In the genomic region with DNA sequence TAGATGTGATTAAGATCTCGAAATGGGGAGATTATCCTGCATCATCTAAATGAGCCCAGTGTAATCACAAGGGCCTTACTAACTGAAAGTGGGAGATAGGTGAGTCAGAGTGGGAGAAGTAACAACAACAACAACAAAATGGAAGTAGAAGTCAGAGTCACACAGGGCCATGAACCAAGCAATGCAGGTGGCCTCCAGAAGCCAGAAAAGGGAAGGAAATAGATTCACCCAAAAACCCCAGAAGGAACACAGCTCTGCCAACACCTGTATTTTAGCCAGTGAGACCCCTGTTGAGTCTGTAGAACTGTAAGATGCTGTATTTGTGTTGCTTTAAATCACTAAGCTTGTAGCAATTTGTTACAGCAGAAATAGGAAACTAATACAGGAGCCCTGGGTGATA, we compare ENCODE assay signal across 8 cellular contexts.
DNase-seq lines count a peak whose midpoint lies in the region; ATAC-seq lines count a peak whose summit lies in the region.

No MANE protein-coding gene starts in this region.

- H3K36me3 ChIP-seq in subcutaneous abdominal adipose tissue (ENCODE audit: control insufficient read depth in 5 of 5, insufficient read depth in 5 of 5, low read length in 5 of 5): peaks cover 4 to 54% (median 41%) of the 10 kb centered on the region in 5 donors

- peak overlapping the region in 4 of 5 donors; percentile 41 to 99 (median 49) for H3K9ac ChIP-seq in subcutaneous abdominal adipose tissue (ENCODE audit: low read length in 5 of 5)

- H3K4me3 ChIP-seq in subcutaneous abdominal adipose tissue (ENCODE audit: low read depth in 1 of 5, low read length in 5 of 5): peak overlapping the region in 3 of 5 donors; percentile 27 to 97 (median 92)

- H3K27ac ChIP-seq in subcutaneous abdominal adipose tissue (ENCODE audit: low read depth, low read length): peak overlapping the region; percentile 97

- no peaks in the 10 kb centered on the region for H3K9me3 ChIP-seq in subcutaneous abdominal adipose tissue (ENCODE audit: control insufficient read depth in 5 of 5, low read length in 5 of 5)

- no peaks in the 10 kb centered on the region for H3K27me3 ChIP-seq in subcutaneous abdominal adipose tissue (ENCODE audit: control insufficient read depth in 5 of 5, insufficient read depth in 4 of 5, low read length in 5 of 5)

- H3K4me1 ChIP-seq in subcutaneous abdominal adipose tissue (ENCODE audit: control insufficient read depth in 5 of 5, insufficient read depth in 5 of 5, low read length in 5 of 5): peaks cover 11 to 87% (median 66%) of the 10 kb centered on the region in 5 donors

- ATAC-seq in HG03378 (IDR thresholded peaks at IDR 0.05; ENCODE audit: unreplicated experiment): peak; percentile 41

- DNase-seq in activated naive CD4-positive, alpha-beta T cell treated with Interleukin-2 at 50 U/mL for 16 hours: peak; percentile 26
- no peak for DNase-seq in activated naive CD4-positive, alpha-beta T cell (lab: John Stamatoyannopoulos, UW)
- peak; percentile 12 for DNase-seq in central memory CD4-positive, alpha-beta T cell
- DNase-seq in DMS 273 (lab: John Stamatoyannopoulos, UW; ENCODE audit: unreplicated experiment) (no peak), NCI-H524 (lab: John Stamatoyannopoulos, UW) (no peak), SIG-M5 (lab: John Stamatoyannopoulos, UW) (no peak)

Comparison
In these comparisons a context has a peak if more than half of its experiments do, and no peak if none do; other contexts are left out.
1. DNase-seq: peak in activated naive CD4-positive, alpha-beta T cell treated with Interleukin-2 at 50 U/mL for 16 hours (single experiment) and central memory CD4-positive, alpha-beta T cell (single experiment); none in activated naive CD4-positive, alpha-beta T cell (0 of 4), DMS 273 (single experiment), NCI-H524 (0 of 2) and SIG-M5 (single experiment).